Comparison of ENCODE assay signal across 26 cellular contexts in genomic region chr4:43223820-43224219, GRCh38.
"Had no signal": no experiment of that assay in that cellular context is flagged by ENCODE, and none has a peak within 500 bp of the region (broad histone marks: within the 10 kb centered on the region; RNA-seq: fewer than 3 reads in every experiment).

No MANE protein-coding gene starts in this region.

- DNase-seq: cortex of kidney; foreskin melanocyte; glutamatergic neuron; heart right ventricle; hippocampal formation; kidney glomerular epithelial cell; left colon; left ventricle myocardium superior; lower lobe of right lung; naive thymus-derived CD8-positive, alpha-beta T cell; nephron progenitor cell; nucleus accumbens; right cardiac atrium; small intestine; stimulated activated CD4-positive, alpha-beta T cell treated with anti-CD3 and anti-CD28 coated beads, Interleukin-15, amount 100 ng/mL, for 24 hours; stimulated activated CD4-positive, alpha-beta T cell treated with anti-CD3 and anti-CD28 coated beads, Interleukin-2, amount 100 ng/mL, for 48 hours; stimulated activated naive B cell treated with anti-CD40 and anti-IgM and Interleukin-4, amounts not matched to agents 10 μg/mL and 1 μg/mL and 100 μg/mL, for 72 hours; stimulated activated naive CD8-positive, alpha-beta T cell treated with anti-CD3 and anti-CD28 coated beads, Interleukin-15, amount 100 ng/mL, for 72 hours; transverse colon; upper lobe of right lung; uterus had no signal

- H3K27ac ChIP-seq: epithelial cell of prostate, heart right ventricle, lower lobe of right lung, prostate gland, suprapubic skin, transverse colon, upper lobe of right lung, uterus had no signal

- H3K4me3 ChIP-seq: heart right ventricle, lower lobe of right lung, prostate gland, suprapubic skin, transverse colon, upper lobe of right lung, uterus had no signal

- FAIRE-seq: islet of Langerhans, small intestine had no signal

- H3K36me3 ChIP-seq: heart right ventricle, lower lobe of right lung, prostate gland, suprapubic skin, transverse colon, upper lobe of right lung, uterus had no signal

- ATAC-seq: esophagus mucosa; heart right ventricle; left colon; left ventricle myocardium superior; lower lobe of right lung; naive thymus-derived CD8-positive, alpha-beta T cell; right cardiac atrium; stimulated activated naive B cell treated with anti-CD40 and anti-IgM and Interleukin-4, amounts not matched to agents 10 μg/mL and 1 μg/mL and 100 μg/mL, for 72 hours; stimulated activated naive CD8-positive, alpha-beta T cell treated with anti-CD3 and anti-CD28 coated beads, Interleukin-15, amount 100 ng/mL, for 72 hours; upper lobe of right lung had no signal

- H3K4me1 ChIP-seq: heart right ventricle, lower lobe of right lung, prostate gland, suprapubic skin, transverse colon, upper lobe of right lung, uterus had no signal

- H3K27me3 ChIP-seq: heart right ventricle, suprapubic skin, transverse colon, upper lobe of right lung, uterus had no signal

- H3K9me3 ChIP-seq: heart right ventricle, lower lobe of right lung, prostate gland, suprapubic skin, upper lobe of right lung, uterus had no signal
